In the genomic region with DNA sequence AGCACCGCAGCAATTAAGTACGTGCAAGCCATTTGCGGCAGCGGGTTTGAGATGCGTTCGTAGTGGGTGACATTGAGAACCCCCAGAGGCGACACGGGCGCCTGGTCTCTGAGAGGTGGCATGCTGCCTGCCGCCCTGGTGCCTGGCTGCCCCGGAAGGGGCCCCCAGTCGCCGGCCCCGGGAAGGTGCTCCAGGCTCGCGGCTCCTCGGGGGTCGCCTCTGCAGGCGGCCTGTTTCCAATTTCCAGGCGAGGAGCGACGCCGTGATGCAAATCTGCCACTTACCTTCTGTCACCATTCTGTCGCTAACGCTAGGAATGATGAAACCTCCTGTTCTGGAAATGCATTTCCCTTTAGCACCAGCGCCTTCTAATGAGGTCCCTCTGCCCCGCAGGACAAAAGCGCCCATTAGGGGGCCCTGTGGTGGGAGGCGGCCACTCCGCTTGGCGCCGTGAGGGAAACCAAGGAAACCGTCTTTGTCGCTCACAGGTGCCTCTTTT, we compare ENCODE assay signal across 8 cellular contexts. TPM values are rescaled to one million over a fixed set of nuclear protein-coding genes. Genes with fewer than 3 reads are reported as not detected.
DNase-seq lines count a peak whose midpoint lies in the region; ATAC-seq and TF ChIP-seq lines count a peak whose summit lies in the region.

No MANE protein-coding gene starts in this region.

- H3K27ac Mint-ChIP-seq in natural killer cell: no peak overlapping the region

- peaks cover 28 to 34% of the 10 kb centered on the region in 2 donors for H3K27me3 Mint-ChIP-seq in natural killer cell (ENCODE audit: low read depth in 2 of 2)

- peaks cover 15 to 18% of the 10 kb centered on the region in 2 donors for H3K4me1 Mint-ChIP-seq in natural killer cell

- peaks cover 10% of the 10 kb centered on the region; the same call in 1 of the 2 replicates for H3K4me1 ChIP-seq in ES-I3 (ENCODE audit: insufficient read depth, low read length)

- peaks cover 7% of the 10 kb centered on the region; the same call in 1 of the 2 replicates for H3K9me3 ChIP-seq in ES-I3 (ENCODE audit: control insufficient read depth, insufficient read depth, low read length)

- peaks cover 19% of the 10 kb centered on the region for H3K27me3 ChIP-seq in brain microvascular endothelial cell (replicated peaks)

- in situ Hi-C loops in brain microvascular endothelial cell (cut with HindIII; ENCODE audit: low pct_ligation_motif_present, low sequenced_read_pairs): no loop called here

- TF ChIP-seq CTCF in brain microvascular endothelial cell (IDR thresholded peaks at IDR 0.05; ENCODE audit: low read depth, low read length, missing control alignments) (peak; percentile 35), natural killer cell (IDR thresholded peaks at IDR 0.05) (no peak)

- peak overlapping the region; percentile 69 for H3K9ac ChIP-seq in ES-I3 (ENCODE audit: low read depth, low read length)

- peak overlapping the region; percentile 84 for H3K4me3 Mint-ChIP-seq in natural killer cell

- intact Hi-C loops in natural killer cell (cut with micrococcal nuclease): no loop called here

- H3K27ac ChIP-seq in brain microvascular endothelial cell: no peak overlapping the region

- H3K36me3 ChIP-seq in ES-I3 (ENCODE audit: insufficient read depth, low read length): no peaks in the 10 kb centered on the region; the same call in 1 of the 2 replicates
- no peaks in the 10 kb centered on the region for H3K36me3 ChIP-seq in brain microvascular endothelial cell (replicated peaks)

- ATAC-seq in natural killer cell (peak in 1 of 3 donors; percentile 62), GM18498 (IDR thresholded peaks at IDR 0.05; ENCODE audit: unreplicated experiment) (no peak), GM21576 (IDR thresholded peaks at IDR 0.05; ENCODE audit: unreplicated experiment) (no peak), HG02884 (IDR thresholded peaks at IDR 0.05; ENCODE audit: unreplicated experiment) (no peak)

- H3K4me3 ChIP-seq in brain microvascular endothelial cell (ENCODE audit: low read depth, low read length): peak overlapping the region; percentile 34

- H3K36me3 Mint-ChIP-seq in natural killer cell: no peaks in the 10 kb centered on the region

- peak; percentile 29 for DNase-seq in NCI-H2029 (lab: John Stamatoyannopoulos, UW)
- DNase-seq in brain microvascular endothelial cell: no peak
- DNase-seq in natural killer cell: no peak
- no peak for DNase-seq in activated CD4-positive, CD25-positive, alpha-beta regulatory T cell (lab: John Stamatoyannopoulos, UW)

- H3K9me3 Mint-ChIP-seq in natural killer cell: peaks cover 0 to under 1% of the 10 kb centered on the region in 2 donors

RNA-seq across cellular contexts. Expression of a gene that starts 13.0 kb away (rescaled TPM):
- 1 to 10 TPM in 2 of 3 donors, under 1 TPM in 1; 0.42 to 2.7 (median 1.8) TPM for total RNA-seq in natural killer cell
